Comparison of ENCODE assay signal across 22 cellular contexts in the genomic region with DNA sequence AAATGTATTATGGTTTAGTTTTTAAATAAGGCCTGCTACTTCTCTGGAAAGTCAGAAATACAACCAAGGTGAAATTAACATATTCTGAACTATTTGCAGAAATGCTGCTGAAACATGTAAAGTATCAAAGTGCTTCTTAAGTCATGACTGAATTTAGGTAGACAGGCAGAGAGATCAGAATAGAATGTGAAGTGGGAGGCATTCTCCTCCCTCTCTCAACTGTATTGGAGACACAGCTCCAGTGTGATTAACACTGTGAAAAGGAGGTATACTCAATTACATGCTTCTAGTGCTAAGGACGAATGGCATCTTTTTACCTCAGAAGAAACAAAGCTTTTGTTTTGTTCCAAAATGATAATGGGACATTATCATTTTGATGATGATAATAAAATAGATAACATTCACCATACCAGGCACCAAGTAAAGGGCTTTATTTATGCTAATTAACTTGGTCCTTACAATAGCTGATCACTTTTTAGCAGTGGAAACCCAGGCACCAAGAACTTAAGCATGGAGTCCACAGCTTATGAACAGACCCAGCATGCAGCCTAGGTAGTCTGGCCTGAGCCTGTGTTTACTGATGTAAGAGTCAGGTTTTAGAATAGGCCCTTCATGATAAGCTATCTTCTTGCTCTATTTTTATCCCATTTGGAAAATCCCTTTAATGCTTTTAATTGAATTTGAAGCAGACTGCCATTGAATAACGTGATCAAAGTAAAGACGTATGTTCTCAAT. TPM values are rescaled to one million over a fixed set of nuclear protein-coding genes. Genes with fewer than 3 reads are reported as not detected.
A peak's percentile ranks its signal among the peaks of the same experiment; 100 is the strongest.
DNase-seq lines count a peak whose midpoint lies in the region; ATAC-seq, FAIRE-seq and TF ChIP-seq lines count a peak whose summit lies in the region.
"Had no signal": no experiment of that assay in that cellular context is flagged by ENCODE, and none has a peak within 500 bp of the region (broad histone marks: within the 10 kb centered on the region; RNA-seq: fewer than 3 reads in every experiment).

No MANE protein-coding gene starts in this region.

- POLR2A ChIA-PET in endothelial cell of umbilical vein (lab: Charles Lee), result no interaction called here

- dilution Hi-C loops in endothelial cell of umbilical vein (cut with MboI; ENCODE audit: extremely low pct_ligation_motif_present, low sequenced_read_pairs), result no loop called here

- no peaks in the 10 kb centered on the region for H3F3A ChIP-seq in smooth muscle cell (ENCODE audit: low read depth)

- H3K79me2 ChIP-seq in endothelial cell of umbilical vein (ENCODE audit: control insufficient read depth, insufficient read depth, low read length) (no peaks in the 10 kb centered on the region), smooth muscle cell (ENCODE audit: low read depth) (no peaks in the 10 kb centered on the region)

- no peaks in the 10 kb centered on the region for H3K4me1 Mint-ChIP-seq in immature natural killer cell
- H3K4me1 Mint-ChIP-seq: CD4-positive, CD25-positive, alpha-beta regulatory T cell had no signal

- no peak overlapping the region for H3K4me3 ChIP-seq in endothelial cell of umbilical vein (replicated peaks in 1 of 3; ENCODE audit: insufficient read depth in 1 of 3, low read depth in 1 of 3, low read length in 3 of 3)
- H3K4me3 ChIP-seq in left lung, result no peak overlapping the region
- no peak overlapping the region for H3K4me3 ChIP-seq in smooth muscle cell

- DNase-seq in NCI-H748 (lab: John Stamatoyannopoulos, UW; ENCODE audit: unreplicated experiment) (peak; percentile 31), NCI-H748 treated with DMSO at 0.1 percent for 48 hours (lab: John Stamatoyannopoulos, UW) (no peak), endothelial cell of umbilical vein (ENCODE audit: low read depth, low spot score) (no peak), left lung (no peak), superior temporal gyrus (ENCODE audit: extremely low spot score) (peak; percentile 49), smooth muscle cell (lab: John Stamatoyannopoulos, UW; ENCODE audit: unreplicated experiment) (no peak), immature natural killer cell (no peak)
- DNase-seq: BE2C; CD4-positive, CD25-positive, alpha-beta regulatory T cell; DMS53; EL; GOT3; KBM-7; NCI-H1105; NCI-H2081; NCI-H774; SIG-M5 had no signal

- BruUV-seq in endothelial cell of umbilical vein (replicated peaks; lab: Mats Ljungman, UMichigan), result no TSS peak

- no peak overlapping the region for H3K27ac Mint-ChIP-seq in immature natural killer cell
- H3K27ac Mint-ChIP-seq: CD4-positive, CD25-positive, alpha-beta regulatory T cell had no signal

- intact Hi-C loops in endothelial cell of umbilical vein (cut with micrococcal nuclease) (no loop called here), left lung (cut with DNase I) (no loop called here)

- CTCF ChIA-PET in endothelial cell of umbilical vein (lab: Charles Lee), result no interaction called here

- H3K27ac ChIP-seq in endothelial cell of umbilical vein (ENCODE audit: insufficient read depth, low read depth, low read length), result no peak overlapping the region
- no peak overlapping the region for H3K27ac ChIP-seq in left lung
- H3K27ac ChIP-seq in smooth muscle cell (ENCODE audit: low read depth), result no peak overlapping the region
- H3K27ac ChIP-seq: 22Rv1 had no signal

- ATAC-seq in left lung (peak; percentile 41), HG03521 (IDR thresholded peaks at IDR 0.05; ENCODE audit: unreplicated experiment) (no peak)
- ATAC-seq: HepG2 had no signal

- no peaks in the 10 kb centered on the region for H3K4me1 ChIP-seq in endothelial cell of umbilical vein (ENCODE audit: control insufficient read depth, extremely low read depth, insufficient read depth, low read length)
- H3K4me1 ChIP-seq in left lung, result no peaks in the 10 kb centered on the region
- peaks cover 8% of the 10 kb centered on the region for H3K4me1 ChIP-seq in smooth muscle cell (ENCODE audit: low read depth)
- H3K4me1 ChIP-seq: BE2C had no signal

- peaks cover 0 to 2% (median 0%) of the 10 kb centered on the region in 6 donors for H3K9me3 Mint-ChIP-seq in immature natural killer cell

- WGBS in smooth muscle cell (ENCODE audit: low lambda C conversion rate), result 57% methylated on average over 3 of the region's 3 CpGs

- H3K9ac ChIP-seq in endothelial cell of umbilical vein (replicated peaks; ENCODE audit: extremely low read depth, insufficient read depth, low read length), result no peak overlapping the region
- H3K9ac ChIP-seq in smooth muscle cell (ENCODE audit: low read depth), result no peak overlapping the region

- no peaks in the 10 kb centered on the region for H3K36me3 ChIP-seq in endothelial cell of umbilical vein (ENCODE audit: control insufficient read depth in 2 of 2, extremely low read depth in 1 of 2, insufficient read depth in 2 of 2, low read length in 2 of 2)
- H3K36me3 ChIP-seq in left lung, result no peaks in the 10 kb centered on the region
- H3K36me3 ChIP-seq in smooth muscle cell (ENCODE audit: low read depth), result no peaks in the 10 kb centered on the region
- H3K36me3 ChIP-seq: BE2C had no signal

- H3K9me3 ChIP-seq in endothelial cell of umbilical vein (replicated peaks; ENCODE audit: control insufficient read depth, insufficient read depth, low read length), result no peaks in the 10 kb centered on the region
- H3K9me3 ChIP-seq in left lung, result no peaks in the 10 kb centered on the region
- no peaks in the 10 kb centered on the region for H3K9me3 ChIP-seq in smooth muscle cell (replicated peaks; ENCODE audit: low read depth)
- H3K9me3 ChIP-seq: BE2C had no signal

- no peak for TF ChIP-seq POLR2A in endothelial cell of umbilical vein (IDR thresholded peaks at IDR 0.05; ENCODE audit: low read depth, low read length)

- peaks cover 0 to 3% (median 0%) of the 10 kb centered on the region in 3 donors for H3K36me3 Mint-ChIP-seq in immature natural killer cell
- H3K36me3 Mint-ChIP-seq: CD4-positive, CD25-positive, alpha-beta regulatory T cell had no signal

- H3K4me3 Mint-ChIP-seq in immature natural killer cell, result no peak overlapping the region
- H3K4me3 Mint-ChIP-seq: CD4-positive, CD25-positive, alpha-beta regulatory T cell had no signal

- peak; percentile 56 for FAIRE-seq in endothelial cell of umbilical vein (lab: Jason Lieb, UNC)
- FAIRE-seq: GM12891, GM19239, HepG2 had no signal

- H4K20me1 ChIP-seq in endothelial cell of umbilical vein (replicated peaks; ENCODE audit: control insufficient read depth, extremely low read depth, insufficient read depth, low read length) (no peaks in the 10 kb centered on the region), smooth muscle cell (ENCODE audit: low read depth) (no peaks in the 10 kb centered on the region)

- H3K4me2 ChIP-seq in endothelial cell of umbilical vein (ENCODE audit: insufficient read depth, low read length), result no peak overlapping the region
- H3K4me2 ChIP-seq in smooth muscle cell, result no peak overlapping the region

- H2AFZ ChIP-seq in endothelial cell of umbilical vein (ENCODE audit: low read depth, low read length) (no peak overlapping the region), smooth muscle cell (ENCODE audit: low read depth) (no peak overlapping the region)

- peaks cover 0 to 4% (median 0%) of the 10 kb centered on the region in 3 donors for H3K27me3 Mint-ChIP-seq in immature natural killer cell (ENCODE audit: low read depth in 3 of 3)
- H3K27me3 Mint-ChIP-seq: CD4-positive, CD25-positive, alpha-beta regulatory T cell had no signal

- H3K27me3 ChIP-seq in endothelial cell of umbilical vein (ENCODE audit: control insufficient read depth in 2 of 2, insufficient read depth in 2 of 2, low read length in 2 of 2), result no peaks in the 10 kb centered on the region
- no peaks in the 10 kb centered on the region for H3K27me3 ChIP-seq in left lung
- H3K27me3 ChIP-seq in smooth muscle cell (ENCODE audit: low read depth), result no peaks in the 10 kb centered on the region
- H3K27me3 ChIP-seq: BE2C had no signal

- H3K9me1 ChIP-seq in endothelial cell of umbilical vein (replicated peaks; ENCODE audit: control insufficient read depth, extremely low read depth, insufficient read depth, low read length), result no peaks in the 10 kb centered on the region

- TF ChIP-seq CTCF in endothelial cell of umbilical vein (IDR thresholded peaks at IDR 0.05; ENCODE audit: extremely low read depth in 1 of 2, insufficient read depth in 1 of 2, low read depth in 1 of 2, low read length in 2 of 2), result no peak
- TF ChIP-seq CTCF in left lung (IDR thresholded peaks at IDR 0.05), result no peak
- TF ChIP-seq CTCF in smooth muscle cell (IDR thresholded peaks at IDR 0.05; ENCODE audit: borderline replicate concordance, insufficient read depth, poor library complexity, severe bottlenecking), result no peak

TF ChIP-seq in endothelial cell of umbilical vein, 7 proteins besides CTCF, POLR2A, EP300 and RAD21:
- TF ChIP-seq GATA2 (IDR thresholded peaks at IDR 0.05; ENCODE audit: insufficient read depth, insufficient read length, low read depth, low read length) (no peak), FOS (IDR thresholded peaks at IDR 0.05; ENCODE audit: borderline replicate concordance, insufficient read depth, low read length) (no peak), POLR2AphosphoS5 (IDR thresholded peaks at IDR 0.05; ENCODE audit: insufficient read depth, low read depth, low read length) (no peak), MYC (IDR thresholded peaks at IDR 0.05; ENCODE audit: low read depth, low read length) (no peak), EZH2 (IDR thresholded peaks at IDR 0.05; ENCODE audit: borderline replicate concordance, low read depth, low read length, severe bottlenecking) (no peak), JUN (IDR thresholded peaks at IDR 0.05; ENCODE audit: borderline replicate concordance, insufficient read depth, insufficient read length, low read depth) (no peak)
- TF ChIP-seq, protein P1, sequence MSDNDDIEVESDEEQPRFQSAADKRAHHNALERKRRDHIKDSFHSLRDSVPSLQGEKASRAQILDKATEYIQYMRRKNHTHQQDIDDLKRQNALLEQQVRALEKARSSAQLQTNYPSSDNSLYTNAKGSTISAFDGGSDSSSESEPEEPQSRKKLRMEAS (IDR thresholded peaks at IDR 0.05; ENCODE audit: insufficient read depth, insufficient read length), result no peak

RNA-seq across cellular contexts. Expression of a gene that starts 26.0 kb away (rescaled TPM):
- total RNA-seq in endothelial cell of umbilical vein (3.0 and 3.2 TPM in 2 replicates), left lung (10 to 100 TPM; 25.9 to 28.6 TPM), smooth muscle cell (1.6 and 1.8 TPM in 2 replicates)
- polyA plus RNA-seq in endothelial cell of umbilical vein (0.32 and 0.50 TPM in 2 replicates), smooth muscle cell (0.22 and 4.7 TPM in 2 replicates), immature natural killer cell (10 to 100 TPM in 1 of 3 donors, 1 to 10 TPM in 1, under 1 TPM in 1; 0.92 to 12.2 (median 5.5) TPM)
- polyA plus RNA-seq in endothelial cell of umbilical vein (2011; cell fraction: cytosol; rRNA removed), result 0.23 and 0.25 TPM in 2 replicates
- 2.9 and 3.3 TPM in 2 replicates for polyA plus RNA-seq in endothelial cell of umbilical vein (2011; cell fraction: nucleus; rRNA removed)
- polyA plus RNA-seq in endothelial cell of umbilical vein (2012), result 0.16 TPM in 2 replicates
- polyA minus RNA-seq in endothelial cell of umbilical vein, result 2.6 and 4.4 TPM in 2 replicates
- 5.7 TPM for polyA minus RNA-seq in endothelial cell of umbilical vein (2011; cell fraction: cytosol; rRNA and poly(A)+ RNA removed)
- polyA minus RNA-seq in endothelial cell of umbilical vein (2011; cell fraction: nucleus; rRNA and poly(A)+ RNA removed), result 6.4 and 7.8 TPM in 2 replicates
- total RNA-seq: CD4-positive, CD25-positive, alpha-beta regulatory T cell had no signal
- polyA plus RNA-seq: CD4-positive, CD25-positive, alpha-beta regulatory T cell had no signal

Comparison
In these comparisons a context has a peak if more than half of its experiments do, and no peak if none do; other contexts are left out.
1. DNase-seq: peak in NCI-H748 (single experiment) and superior temporal gyrus (single experiment); none in NCI-H748 treated with DMSO at 0.1 percent for 48 hours (single experiment), endothelial cell of umbilical vein (single experiment), left lung (0 of 2), smooth muscle cell (single experiment) and immature natural killer cell (0 of 3).